ENCODE assay signal across 8 cellular contexts in genomic region chr17:59848778-59849177, GRCh38. TPM values are rescaled to one million over a fixed set of nuclear protein-coding genes. Genes with fewer than 3 reads are reported as not detected.
DNase-seq lines count a peak whose midpoint lies in the region; TF ChIP-seq lines count a peak whose summit lies in the region.

No MANE protein-coding gene starts in this region.

- H3K36me3 Mint-ChIP-seq in osteocyte (ENCODE audit: unreplicated experiment), result no peaks in the 10 kb centered on the region

- H3K27ac ChIP-seq in caudate nucleus (ENCODE audit: low read depth, low read length), result no peak overlapping the region

- TF ChIP-seq CTCF in cardiac fibroblast (IDR thresholded peaks at IDR 0.05; ENCODE audit: low read depth, low read length), result no peak
- TF ChIP-seq CTCF in osteocyte (IDR thresholded peaks at IDR 0.05), result no peak

- H3K4me3 ChIP-seq in cardiac fibroblast (replicated peaks in 1 of 2; ENCODE audit: low read depth in 2 of 2, low read length in 2 of 2), result no peak overlapping the region

- no peaks in the 10 kb centered on the region for H3K27me3 Mint-ChIP-seq in osteocyte (ENCODE audit: unreplicated experiment)

- no peaks in the 10 kb centered on the region for H3K9me3 Mint-ChIP-seq in osteocyte (ENCODE audit: unreplicated experiment)

- no peak overlapping the region for H3K4me3 Mint-ChIP-seq in osteocyte (ENCODE audit: unreplicated experiment)

- DNase-seq in NCI-H2107 treated with DMSO at 0.1 percent for 48 hours (lab: John Stamatoyannopoulos, UW; ENCODE audit: unreplicated experiment) (peak; percentile 21), NCI-H2107 (lab: John Stamatoyannopoulos, UW) (no peak), NCI-H69 (lab: John Stamatoyannopoulos, UW) (peak; percentile 23), cardiac fibroblast (ENCODE audit: low read depth in 2 of 2) (peak; percentile 77 to 85), osteocyte (ENCODE audit: extremely low spot score, unreplicated experiment) (no peak), HPDE6-E6E7 (ENCODE audit: extremely low spot score) (no peak), caudate nucleus (lab: John Stamatoyannopoulos, UW) (no peak), NCI-H1436 (lab: John Stamatoyannopoulos, UW) (no peak)

- peaks cover 83% of the 10 kb centered on the region for H3K4me1 Mint-ChIP-seq in osteocyte (ENCODE audit: unreplicated experiment)

- H3K27ac Mint-ChIP-seq in osteocyte (ENCODE audit: unreplicated experiment), result peak overlapping the region; percentile 78

RNA-seq across cellular contexts. Expression of gene TUBD1, which starts 44.0 kb away (rescaled TPM):
- total RNA-seq in osteocyte, result 6.9 and 7.9 TPM in 2 replicates

RNA-seq across cellular contexts. Expression of gene RPS6KB1, which starts 44.1 kb away (rescaled TPM):
- 38.6 and 40.1 TPM in 2 replicates for total RNA-seq in osteocyte

Comparison
In these comparisons a context has a peak if more than half of its experiments do, and no peak if none do; other contexts are left out.
1. DNase-seq: peak in NCI-H2107 treated with DMSO at 0.1 percent for 48 hours (single experiment), NCI-H69 (single experiment) and cardiac fibroblast (2 of 2); none in NCI-H2107 (single experiment), osteocyte (single experiment), HPDE6-E6E7 (single experiment), caudate nucleus (0 of 61) and NCI-H1436 (single experiment).